ENCODE assay signal across 1 cellular context in the genomic region with DNA sequence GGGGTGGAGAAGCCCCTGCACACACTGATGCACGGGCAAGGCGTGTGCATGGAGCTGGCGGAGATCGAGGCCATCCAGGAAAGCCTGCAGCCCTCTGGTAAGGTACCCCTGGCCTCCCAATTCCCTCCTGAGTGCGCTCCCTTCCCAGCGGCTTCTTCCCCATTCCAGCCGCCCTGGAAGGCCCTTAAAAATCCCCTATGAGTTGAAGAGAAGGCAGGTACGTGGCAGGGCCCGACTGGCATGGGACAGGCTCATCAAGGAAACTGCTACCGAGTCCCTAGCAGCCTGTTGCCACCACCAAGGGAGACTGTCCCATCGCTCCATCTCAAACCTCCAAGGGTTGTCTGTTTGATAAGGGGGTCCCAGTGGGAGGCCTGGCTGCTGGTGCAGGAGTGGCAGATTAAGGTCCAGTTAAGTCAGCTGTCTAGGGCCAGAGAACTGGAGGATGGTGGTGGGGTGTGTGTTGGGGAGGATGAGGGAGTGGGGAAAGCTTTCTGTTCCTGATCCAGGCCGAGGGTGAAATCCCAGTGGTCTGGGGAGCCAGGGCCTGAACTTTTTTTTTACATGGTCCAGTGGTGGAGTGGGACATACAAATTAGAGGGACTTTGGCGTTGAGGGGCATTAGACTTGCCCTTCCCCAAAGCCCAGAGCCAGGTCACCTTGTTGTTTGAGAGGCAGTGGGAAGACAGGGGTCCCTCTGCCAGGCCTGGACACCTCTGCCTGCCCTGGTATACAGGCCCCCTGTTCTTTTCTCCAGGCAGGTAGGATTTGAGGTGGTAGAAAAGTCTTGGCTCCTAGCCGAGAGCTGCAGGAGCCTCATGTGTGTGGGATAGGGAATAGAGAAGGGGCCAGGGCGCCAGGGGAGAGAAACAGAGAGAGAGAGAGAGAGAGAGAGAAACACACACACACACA.
TF ChIP-seq lines count a peak whose summit lies in the region.

No MANE protein-coding gene starts in this region.

TF ChIP-seq in HepG2, 621 proteins besides CTCF, POLR2A, EP300 and RAD21 (continued from another document and continues in another):
- TF ChIP-seq, protein P1, sequence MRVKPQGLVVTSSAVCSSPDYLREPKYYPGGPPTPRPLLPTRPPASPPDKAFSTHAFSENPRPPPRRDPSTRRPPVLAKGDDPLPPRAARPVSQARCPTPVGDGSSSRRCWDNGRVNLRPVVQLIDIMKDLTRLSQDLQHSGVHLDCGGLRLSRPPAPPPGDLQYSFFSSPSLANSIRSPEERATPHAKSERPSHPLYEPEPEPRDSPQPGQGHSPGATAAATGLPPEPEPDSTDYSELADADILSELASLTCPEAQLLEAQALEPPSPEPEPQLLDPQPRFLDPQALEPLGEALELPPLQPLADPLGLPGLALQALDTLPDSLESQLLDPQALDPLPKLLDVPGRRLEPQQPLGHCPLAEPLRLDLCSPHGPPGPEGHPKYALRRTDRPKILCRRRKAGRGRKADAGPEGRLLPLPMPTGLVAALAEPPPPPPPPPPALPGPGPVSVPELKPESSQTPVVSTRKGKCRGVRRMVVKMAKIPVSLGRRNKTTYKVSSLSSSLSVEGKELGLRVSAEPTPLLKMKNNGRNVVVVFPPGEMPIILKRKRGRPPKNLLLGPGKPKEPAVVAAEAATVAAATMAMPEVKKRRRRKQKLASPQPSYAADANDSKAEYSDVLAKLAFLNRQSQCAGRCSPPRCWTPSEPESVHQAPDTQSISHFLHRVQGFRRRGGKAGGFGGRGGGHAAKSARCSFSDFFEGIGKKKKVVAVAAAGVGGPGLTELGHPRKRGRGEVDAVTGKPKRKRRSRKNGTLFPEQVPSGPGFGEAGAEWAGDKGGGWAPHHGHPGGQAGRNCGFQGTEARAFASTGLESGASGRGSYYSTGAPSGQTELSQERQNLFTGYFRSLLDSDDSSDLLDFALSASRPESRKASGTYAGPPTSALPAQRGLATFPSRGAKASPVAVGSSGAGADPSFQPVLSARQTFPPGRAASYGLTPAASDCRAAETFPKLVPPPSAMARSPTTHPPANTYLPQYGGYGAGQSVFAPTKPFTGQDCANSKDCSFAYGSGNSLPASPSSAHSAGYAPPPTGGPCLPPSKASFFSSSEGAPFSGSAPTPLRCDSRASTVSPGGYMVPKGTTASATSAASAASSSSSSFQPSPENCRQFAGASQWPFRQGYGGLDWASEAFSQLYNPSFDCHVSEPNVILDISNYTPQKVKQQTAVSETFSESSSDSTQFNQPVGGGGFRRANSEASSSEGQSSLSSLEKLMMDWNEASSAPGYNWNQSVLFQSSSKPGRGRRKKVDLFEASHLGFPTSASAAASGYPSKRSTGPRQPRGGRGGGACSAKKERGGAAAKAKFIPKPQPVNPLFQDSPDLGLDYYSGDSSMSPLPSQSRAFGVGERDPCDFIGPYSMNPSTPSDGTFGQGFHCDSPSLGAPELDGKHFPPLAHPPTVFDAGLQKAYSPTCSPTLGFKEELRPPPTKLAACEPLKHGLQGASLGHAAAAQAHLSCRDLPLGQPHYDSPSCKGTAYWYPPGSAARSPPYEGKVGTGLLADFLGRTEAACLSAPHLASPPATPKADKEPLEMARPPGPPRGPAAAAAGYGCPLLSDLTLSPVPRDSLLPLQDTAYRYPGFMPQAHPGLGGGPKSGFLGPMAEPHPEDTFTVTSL (CRISPR knock-in tag; IDR thresholded peaks at IDR 0.05; ENCODE audit: borderline replicate concordance), result no peak
- TF ChIP-seq CREM (IDR thresholded peaks at IDR 0.05) (no peak), CREM (CRISPR knock-in tag; IDR thresholded peaks at IDR 0.05) (no peak), NR3C1 (CRISPR knock-in tag; IDR thresholded peaks at IDR 0.05) (no peak), ZNF839 (CRISPR knock-in tag; IDR thresholded peaks at IDR 0.05; ENCODE audit: borderline replicate concordance) (no peak), KMT2B (CRISPR knock-in tag; IDR thresholded peaks at IDR 0.05) (no peak), MAF1 (CRISPR knock-in tag; IDR thresholded peaks at IDR 0.05; ENCODE audit: borderline replicate concordance) (no peak), STAT5B (CRISPR knock-in tag; IDR thresholded peaks at IDR 0.05) (no peak), ZNF766 (CRISPR knock-in tag; IDR thresholded peaks at IDR 0.05; ENCODE audit: borderline replicate concordance) (no peak), JARID2 (CRISPR knock-in tag; IDR thresholded peaks at IDR 0.05; ENCODE audit: insufficient replicate concordance) (no peak), MYNN (CRISPR knock-in tag; IDR thresholded peaks at IDR 0.05; ENCODE audit: low read depth) (no peak; the same call in 1 of the 2 replicates), KDM5B (CRISPR knock-in tag; IDR thresholded peaks at IDR 0.05; ENCODE audit: borderline replicate concordance) (0 out of 2 replicates have a peak, but pooled peaks have one; percentile 14), SRSF4 (IDR thresholded peaks at IDR 0.05; ENCODE audit: low read depth, low read length, poor library complexity, severe bottlenecking) (no peak), MIER3 (CRISPR knock-in tag; IDR thresholded peaks at IDR 0.05; ENCODE audit: borderline replicate concordance) (no peak), SMC3 (IDR thresholded peaks at IDR 0.05; ENCODE audit: low read length) (no peak), ZNF383 (CRISPR knock-in tag; IDR thresholded peaks at IDR 0.05; ENCODE audit: borderline replicate concordance) (no peak), YY1 (IDR thresholded peaks at IDR 0.05; ENCODE audit: insufficient read depth, insufficient replicate concordance, low read depth, low read length) (no peak), ZNF605 (CRISPR knock-in tag; IDR thresholded peaks at IDR 0.05) (no peak), ZNF10 (CRISPR knock-in tag; IDR thresholded peaks at IDR 0.05; ENCODE audit: borderline replicate concordance, low read depth) (no peak), NAIF1 (CRISPR knock-in tag; IDR thresholded peaks at IDR 0.05; ENCODE audit: borderline replicate concordance) (0 out of 2 replicates have a peak, but pooled peaks have one; percentile 52), ZNF354B (CRISPR knock-in tag; IDR thresholded peaks at IDR 0.05) (no peak), SIN3A (IDR thresholded peaks at IDR 0.05; ENCODE audit: borderline replicate concordance, low read depth, low read length) (0 out of 2 replicates have a peak, but pooled peaks have one; percentile 2), ZNF136 (CRISPR knock-in tag; IDR thresholded peaks at IDR 0.05; ENCODE audit: low read depth) (no peak), PHB2 (IDR thresholded peaks at IDR 0.05; ENCODE audit: partially characterized antibody) (no peak), BCL6 (CRISPR knock-in tag; IDR thresholded peaks at IDR 0.05) (no peak; the same call in 1 of the 2 replicates), REL (CRISPR knock-in tag; conservative IDR thresholded peaks at IDR 0.05) (no peak), ZFP36 (IDR thresholded peaks at IDR 0.05; ENCODE audit: borderline replicate concordance, low read depth, low read length, partially characterized antibody) (no peak), TSC22D2 (CRISPR knock-in tag; IDR thresholded peaks at IDR 0.05; ENCODE audit: borderline replicate concordance) (no peak)
- TF ChIP-seq, protein P2, sequence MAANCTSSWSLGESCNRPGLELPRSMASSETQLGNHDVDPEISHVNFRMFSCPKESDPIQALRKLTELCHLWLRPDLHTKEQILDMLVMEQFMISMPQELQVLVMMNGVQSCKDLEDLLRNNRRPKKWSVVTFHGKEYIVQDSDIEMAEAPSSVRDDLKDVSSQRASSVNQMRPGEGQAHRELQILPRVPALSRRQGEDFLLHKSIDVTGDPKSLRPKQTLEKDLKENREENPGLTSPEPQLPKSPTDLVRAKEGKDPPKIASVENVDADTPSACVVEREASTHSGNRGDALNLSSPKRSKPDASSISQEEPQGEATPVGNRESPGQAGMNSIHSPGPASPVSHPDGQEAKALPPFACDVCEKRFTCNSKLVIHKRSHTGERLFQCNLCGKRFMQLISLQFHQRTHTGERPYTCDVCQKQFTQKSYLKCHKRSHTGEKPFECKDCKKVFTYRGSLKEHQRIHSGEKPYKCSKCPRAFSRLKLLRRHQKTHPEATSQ (CRISPR knock-in tag; IDR thresholded peaks at IDR 0.05; ENCODE audit: borderline replicate concordance), result no peak
- TF ChIP-seq, protein P3, sequence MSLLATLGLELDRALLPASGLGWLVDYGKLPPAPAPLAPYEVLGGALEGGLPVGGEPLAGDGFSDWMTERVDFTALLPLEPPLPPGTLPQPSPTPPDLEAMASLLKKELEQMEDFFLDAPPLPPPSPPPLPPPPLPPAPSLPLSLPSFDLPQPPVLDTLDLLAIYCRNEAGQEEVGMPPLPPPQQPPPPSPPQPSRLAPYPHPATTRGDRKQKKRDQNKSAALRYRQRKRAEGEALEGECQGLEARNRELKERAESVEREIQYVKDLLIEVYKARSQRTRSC (CRISPR knock-in tag; IDR thresholded peaks at IDR 0.05; ENCODE audit: low read depth), result no peak
- TF ChIP-seq, protein P4, sequence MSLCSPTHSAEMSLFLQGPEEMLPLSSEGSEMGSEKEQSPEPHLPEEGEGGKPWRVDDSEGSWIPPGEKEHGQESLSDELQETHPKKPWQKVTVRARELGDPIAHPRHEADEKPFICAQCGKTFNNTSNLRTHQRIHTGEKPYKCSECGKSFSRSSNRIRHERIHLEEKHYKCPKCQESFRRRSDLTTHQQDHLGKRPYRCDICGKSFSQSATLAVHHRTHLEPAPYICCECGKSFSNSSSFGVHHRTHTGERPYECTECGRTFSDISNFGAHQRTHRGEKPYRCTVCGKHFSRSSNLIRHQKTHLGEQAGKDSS (CRISPR knock-in tag; IDR thresholded peaks at IDR 0.05; ENCODE audit: borderline replicate concordance, low read depth), result no peak
- TF ChIP-seq, protein P5, sequence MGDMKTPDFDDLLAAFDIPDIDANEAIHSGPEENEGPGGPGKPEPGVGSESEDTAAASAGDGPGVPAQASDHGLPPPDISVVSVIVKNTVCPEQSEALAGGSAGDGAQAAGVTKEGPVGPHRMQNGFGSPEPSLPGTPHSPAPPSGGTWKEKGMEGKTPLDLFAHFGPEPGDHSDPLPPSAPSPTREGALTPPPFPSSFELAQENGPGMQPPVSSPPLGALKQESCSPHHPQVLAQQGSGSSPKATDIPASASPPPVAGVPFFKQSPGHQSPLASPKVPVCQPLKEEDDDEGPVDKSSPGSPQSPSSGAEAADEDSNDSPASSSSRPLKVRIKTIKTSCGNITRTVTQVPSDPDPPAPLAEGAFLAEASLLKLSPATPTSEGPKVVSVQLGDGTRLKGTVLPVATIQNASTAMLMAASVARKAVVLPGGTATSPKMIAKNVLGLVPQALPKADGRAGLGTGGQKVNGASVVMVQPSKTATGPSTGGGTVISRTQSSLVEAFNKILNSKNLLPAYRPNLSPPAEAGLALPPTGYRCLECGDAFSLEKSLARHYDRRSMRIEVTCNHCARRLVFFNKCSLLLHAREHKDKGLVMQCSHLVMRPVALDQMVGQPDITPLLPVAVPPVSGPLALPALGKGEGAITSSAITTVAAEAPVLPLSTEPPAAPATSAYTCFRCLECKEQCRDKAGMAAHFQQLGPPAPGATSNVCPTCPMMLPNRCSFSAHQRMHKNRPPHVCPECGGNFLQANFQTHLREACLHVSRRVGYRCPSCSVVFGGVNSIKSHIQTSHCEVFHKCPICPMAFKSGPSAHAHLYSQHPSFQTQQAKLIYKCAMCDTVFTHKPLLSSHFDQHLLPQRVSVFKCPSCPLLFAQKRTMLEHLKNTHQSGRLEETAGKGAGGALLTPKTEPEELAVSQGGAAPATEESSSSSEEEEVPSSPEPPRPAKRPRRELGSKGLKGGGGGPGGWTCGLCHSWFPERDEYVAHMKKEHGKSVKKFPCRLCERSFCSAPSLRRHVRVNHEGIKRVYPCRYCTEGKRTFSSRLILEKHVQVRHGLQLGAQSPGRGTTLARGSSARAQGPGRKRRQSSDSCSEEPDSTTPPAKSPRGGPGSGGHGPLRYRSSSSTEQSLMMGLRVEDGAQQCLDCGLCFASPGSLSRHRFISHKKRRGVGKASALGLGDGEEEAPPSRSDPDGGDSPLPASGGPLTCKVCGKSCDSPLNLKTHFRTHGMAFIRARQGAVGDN (CRISPR knock-in tag; IDR thresholded peaks at IDR 0.05), result peak; percentile 48; the same call in 1 of the 2 replicates
- TF ChIP-seq, protein P6, sequence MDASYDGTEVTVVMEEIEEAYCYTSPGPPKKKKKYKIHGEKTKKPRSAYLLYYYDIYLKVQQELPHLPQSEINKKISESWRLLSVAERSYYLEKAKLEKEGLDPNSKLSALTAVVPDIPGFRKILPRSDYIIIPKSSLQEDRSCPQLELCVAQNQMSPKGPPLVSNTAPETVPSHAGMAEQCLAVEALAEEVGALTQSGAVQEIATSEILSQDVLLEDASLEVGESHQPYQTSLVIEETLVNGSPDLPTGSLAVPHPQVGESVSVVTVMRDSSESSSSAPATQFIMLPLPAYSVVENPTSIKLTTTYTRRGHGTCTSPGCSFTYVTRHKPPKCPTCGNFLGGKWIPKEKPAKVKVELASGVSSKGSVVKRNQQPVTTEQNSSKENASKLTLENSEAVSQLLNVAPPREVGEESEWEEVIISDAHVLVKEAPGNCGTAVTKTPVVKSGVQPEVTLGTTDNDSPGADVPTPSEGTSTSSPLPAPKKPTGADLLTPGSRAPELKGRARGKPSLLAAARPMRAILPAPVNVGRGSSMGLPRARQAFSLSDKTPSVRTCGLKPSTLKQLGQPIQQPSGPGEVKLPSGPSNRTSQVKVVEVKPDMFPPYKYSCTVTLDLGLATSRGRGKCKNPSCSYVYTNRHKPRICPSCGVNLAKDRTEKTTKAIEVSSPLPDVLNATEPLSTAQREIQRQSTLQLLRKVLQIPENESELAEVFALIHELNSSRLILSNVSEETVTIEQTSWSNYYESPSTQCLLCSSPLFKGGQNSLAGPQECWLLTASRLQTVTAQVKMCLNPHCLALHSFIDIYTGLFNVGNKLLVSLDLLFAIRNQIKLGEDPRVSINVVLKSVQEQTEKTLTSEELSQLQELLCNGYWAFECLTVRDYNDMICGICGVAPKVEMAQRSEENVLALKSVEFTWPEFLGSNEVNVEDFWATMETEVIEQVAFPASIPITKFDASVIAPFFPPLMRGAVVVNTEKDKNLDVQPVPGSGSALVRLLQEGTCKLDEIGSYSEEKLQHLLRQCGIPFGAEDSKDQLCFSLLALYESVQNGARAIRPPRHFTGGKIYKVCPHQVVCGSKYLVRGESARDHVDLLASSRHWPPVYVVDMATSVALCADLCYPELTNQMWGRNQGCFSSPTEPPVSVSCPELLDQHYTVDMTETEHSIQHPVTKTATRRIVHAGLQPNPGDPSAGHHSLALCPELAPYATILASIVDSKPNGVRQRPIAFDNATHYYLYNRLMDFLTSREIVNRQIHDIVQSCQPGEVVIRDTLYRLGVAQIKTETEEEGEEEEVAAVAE (CRISPR knock-in tag; IDR thresholded peaks at IDR 0.05; ENCODE audit: borderline replicate concordance), result no peak
- TF ChIP-seq, protein P7, sequence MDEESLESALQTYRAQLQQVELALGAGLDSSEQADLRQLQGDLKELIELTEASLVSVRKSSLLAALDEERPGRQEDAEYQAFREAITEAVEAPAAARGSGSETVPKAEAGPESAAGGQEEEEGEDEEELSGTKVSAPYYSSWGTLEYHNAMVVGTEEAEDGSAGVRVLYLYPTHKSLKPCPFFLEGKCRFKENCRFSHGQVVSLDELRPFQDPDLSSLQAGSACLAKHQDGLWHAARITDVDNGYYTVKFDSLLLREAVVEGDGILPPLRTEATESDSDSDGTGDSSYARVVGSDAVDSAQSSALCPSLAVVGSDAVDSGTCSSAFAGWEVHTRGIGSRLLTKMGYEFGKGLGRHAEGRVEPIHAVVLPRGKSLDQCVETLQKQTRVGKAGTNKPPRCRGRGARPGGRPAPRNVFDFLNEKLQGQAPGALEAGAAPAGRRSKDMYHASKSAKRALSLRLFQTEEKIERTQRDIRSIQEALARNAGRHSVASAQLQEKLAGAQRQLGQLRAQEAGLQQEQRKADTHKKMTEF (CRISPR knock-in tag; IDR thresholded peaks at IDR 0.05), result no peak
- TF ChIP-seq, protein P8, sequence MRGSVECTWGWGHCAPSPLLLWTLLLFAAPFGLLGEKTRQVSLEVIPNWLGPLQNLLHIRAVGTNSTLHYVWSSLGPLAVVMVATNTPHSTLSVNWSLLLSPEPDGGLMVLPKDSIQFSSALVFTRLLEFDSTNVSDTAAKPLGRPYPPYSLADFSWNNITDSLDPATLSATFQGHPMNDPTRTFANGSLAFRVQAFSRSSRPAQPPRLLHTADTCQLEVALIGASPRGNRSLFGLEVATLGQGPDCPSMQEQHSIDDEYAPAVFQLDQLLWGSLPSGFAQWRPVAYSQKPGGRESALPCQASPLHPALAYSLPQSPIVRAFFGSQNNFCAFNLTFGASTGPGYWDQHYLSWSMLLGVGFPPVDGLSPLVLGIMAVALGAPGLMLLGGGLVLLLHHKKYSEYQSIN (CRISPR knock-in tag; IDR thresholded peaks at IDR 0.05; ENCODE audit: borderline replicate concordance), result no peak
